16 cellular contexts compared by ENCODE assay signal in the genomic region with DNA sequence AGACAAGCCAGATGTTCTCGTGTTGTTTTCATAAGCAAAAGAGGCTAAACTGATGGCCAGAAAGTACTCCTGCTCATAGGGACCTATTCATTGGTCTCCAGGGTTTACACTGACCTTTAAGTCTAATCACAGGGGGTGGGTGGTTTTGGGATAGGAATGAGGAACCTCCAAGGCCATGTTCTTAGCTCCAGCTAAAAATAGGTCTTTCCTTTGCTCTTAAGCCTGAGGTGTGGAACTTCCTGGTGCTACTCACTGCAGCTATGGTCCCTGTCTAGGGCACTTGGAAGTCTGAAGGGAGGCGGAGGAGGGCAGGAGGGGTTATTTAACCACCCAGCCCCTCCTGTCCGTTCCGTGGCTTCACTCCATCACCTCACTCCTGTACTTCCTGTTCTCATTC. TPM values are rescaled to one million over a fixed set of nuclear protein-coding genes. Genes with fewer than 3 reads are reported as not detected.
A peak's percentile ranks its signal among the peaks of the same experiment; 100 is the strongest.
DNase-seq lines count a peak whose midpoint lies in the region; ATAC-seq, FAIRE-seq and TF ChIP-seq lines count a peak whose summit lies in the region.
"Had no signal": no experiment of that assay in that cellular context is flagged by ENCODE, and none has a peak within 500 bp of the region (broad histone marks: within the 10 kb centered on the region; RNA-seq: fewer than 3 reads in every experiment).

No MANE protein-coding gene starts in this region.

- DNase-seq in AG04450 (ENCODE audit: low read depth, low spot score) (no peak), NB4 (ENCODE audit: low read depth) (peak; percentile 47), endothelial cell of umbilical vein (ENCODE audit: low read depth, low spot score) (no peak), SHP77 treated with DMSO at 0.1 percent for 48 hours (lab: John Stamatoyannopoulos, UW) (no peak), nucleus accumbens (lab: John Stamatoyannopoulos, UW) (no peak)
- DNase-seq in effector memory CD8-positive, alpha-beta T cell: no peak
- DNase-seq: activated CD4-positive, alpha-beta T cell treated with anti-CD3 and anti-CD28 coated beads, Interleukin-2, amount 50 U/mL, for 48 hours; effector CD4-positive, alpha-beta T cell; GF-D8; NCI-H226; stimulated activated naive CD4-positive, alpha-beta T cell treated with Interleukin-2 at 50 U/mL for 16 hours had no signal

- no TSS peak for BruUV-seq in endothelial cell of umbilical vein (replicated peaks; lab: Mats Ljungman, UMichigan)

- H4K20me1 ChIP-seq in endothelial cell of umbilical vein (replicated peaks; ENCODE audit: control insufficient read depth, extremely low read depth, insufficient read depth, low read length): no peaks in the 10 kb centered on the region

- intact Hi-C loops in endothelial cell of umbilical vein (cut with micrococcal nuclease): no loop called here

- no peak for ATAC-seq in HG03159 (IDR thresholded peaks at IDR 0.05; ENCODE audit: unreplicated experiment)
- no peak for ATAC-seq in effector memory CD8-positive, alpha-beta T cell (replicated peaks)

- H3K9me1 ChIP-seq in endothelial cell of umbilical vein (replicated peaks; ENCODE audit: control insufficient read depth, extremely low read depth, insufficient read depth, low read length): no peaks in the 10 kb centered on the region

- H3K9ac ChIP-seq in endothelial cell of umbilical vein (replicated peaks; ENCODE audit: extremely low read depth, insufficient read depth, low read length): no peak overlapping the region
- H3K9ac ChIP-seq in mucosa of rectum (ENCODE audit: low read depth in 1 of 2, low read length in 2 of 2): peak overlapping the region in 1 of 2 donors; percentile 25
- H3K9ac ChIP-seq: KMS-11 had no signal

- H3K36me3 ChIP-seq in endothelial cell of umbilical vein (ENCODE audit: control insufficient read depth in 2 of 2, extremely low read depth in 1 of 2, insufficient read depth in 2 of 2, low read length in 2 of 2) (peaks cover 0 to 7% of the 10 kb centered on the region in 2 experiments), mucosa of rectum (ENCODE audit: control insufficient read depth in 2 of 2, insufficient read depth in 2 of 2, low read length in 2 of 2) (peaks cover 31 to 38% of the 10 kb centered on the region in 2 donors)

- H3K27me3 ChIP-seq in AG04450 (ENCODE audit: control insufficient read depth, insufficient read depth, low read length): no peaks in the 10 kb centered on the region
- H3K27me3 ChIP-seq in endothelial cell of umbilical vein (ENCODE audit: control insufficient read depth in 2 of 2, insufficient read depth in 2 of 2, low read length in 2 of 2): no peaks in the 10 kb centered on the region
- H3K27me3 ChIP-seq in mucosa of rectum (ENCODE audit: control insufficient read depth in 2 of 2, insufficient read depth in 2 of 2, low read length in 2 of 2): no peaks in the 10 kb centered on the region

- TF ChIP-seq CTCF in AG04450 (IDR thresholded peaks at IDR 0.05; ENCODE audit: low read depth, low read length) (no peak), NB4 (IDR thresholded peaks at IDR 0.05; ENCODE audit: low read depth, low read length) (no peak), endothelial cell of umbilical vein (IDR thresholded peaks at IDR 0.05; ENCODE audit: extremely low read depth in 1 of 2, insufficient read depth in 1 of 2, low read depth in 1 of 2, low read length in 2 of 2) (no peak)

- TF ChIP-seq POLR2A in NB4 (IDR thresholded peaks at IDR 0.05; ENCODE audit: extremely low read depth, insufficient read length) (no peak), endothelial cell of umbilical vein (IDR thresholded peaks at IDR 0.05; ENCODE audit: low read depth, low read length) (no peak)

- H3K4me3 ChIP-seq in AG04450 (ENCODE audit: low read depth, low read length) (no peak overlapping the region), NB4 (ENCODE audit: low read depth, low read length) (no peak overlapping the region), endothelial cell of umbilical vein (replicated peaks in 1 of 3; ENCODE audit: insufficient read depth in 1 of 3, low read depth in 1 of 3, low read length in 3 of 3) (no peak overlapping the region), mucosa of rectum (ENCODE audit: low read length in 2 of 2) (peak overlapping the region in 1 of 2 donors; percentile 37)

- POLR2A ChIA-PET in AG04450 (lab: Yijun Ruan, JAX) (interaction anchor here (0.6 kb wide), 2 partner anchors 66 to 72 kb away, joined by 3 to 8 read pairs; no protein-coding TSS in a partner anchor), endothelial cell of umbilical vein (lab: Charles Lee) (interaction anchor here (1.4 kb wide), 1 partner anchor 19 kb away, joined by 4 read pairs; a partner anchor contains a TSS)

- no peak overlapping the region for H2AFZ ChIP-seq in endothelial cell of umbilical vein (ENCODE audit: low read depth, low read length)

- no peak for FAIRE-seq in endothelial cell of umbilical vein (lab: Jason Lieb, UNC)

- no peaks in the 10 kb centered on the region for H3K36me3 Mint-ChIP-seq in effector memory CD8-positive, alpha-beta T cell (ENCODE audit: insufficient read depth)
- H3K36me3 Mint-ChIP-seq: activated naive CD4-positive, alpha-beta T cell treated with anti-CD3 and anti-CD28 coated beads, Interleukin-2, amount 50 U/mL, for 24 hours had no signal

- no peak overlapping the region for H3K4me3 Mint-ChIP-seq in effector memory CD8-positive, alpha-beta T cell
- H3K4me3 Mint-ChIP-seq: activated naive CD4-positive, alpha-beta T cell treated with anti-CD3 and anti-CD28 coated beads, Interleukin-2, amount 50 U/mL, for 24 hours; neural crest cell had no signal

- H3K27ac ChIP-seq in AG04450 (ENCODE audit: low read depth, low read length): peak overlapping the region; percentile 52
- H3K27ac ChIP-seq in endothelial cell of umbilical vein (ENCODE audit: insufficient read depth, low read depth, low read length): peak overlapping the region; percentile 38
- peak overlapping the region; percentile 62 to 70 for H3K27ac ChIP-seq in mucosa of rectum (ENCODE audit: low read depth in 2 of 2, low read length in 2 of 2)
- H3K27ac ChIP-seq: KMS-11 had no signal

- no peak overlapping the region for H3K4me2 ChIP-seq in endothelial cell of umbilical vein (ENCODE audit: insufficient read depth, low read length)
- H3K4me2 ChIP-seq: KMS-11 had no signal

- dilution Hi-C loops in endothelial cell of umbilical vein (cut with MboI; ENCODE audit: extremely low pct_ligation_motif_present, low sequenced_read_pairs): no loop called here

- peaks cover 25 to 38% of the 10 kb centered on the region in 2 donors for H3K27me3 Mint-ChIP-seq in effector memory CD8-positive, alpha-beta T cell
- H3K27me3 Mint-ChIP-seq: activated naive CD4-positive, alpha-beta T cell treated with anti-CD3 and anti-CD28 coated beads, Interleukin-2, amount 50 U/mL, for 24 hours had no signal

- peaks cover 12% of the 10 kb centered on the region for H3K79me2 ChIP-seq in endothelial cell of umbilical vein (ENCODE audit: control insufficient read depth, insufficient read depth, low read length)

- H3K9me3 ChIP-seq in AG04450 (ENCODE audit: control insufficient read depth, insufficient read depth, low read length) (no peaks in the 10 kb centered on the region), endothelial cell of umbilical vein (replicated peaks; ENCODE audit: control insufficient read depth, insufficient read depth, low read length) (no peaks in the 10 kb centered on the region), mucosa of rectum (ENCODE audit: control insufficient read depth in 2 of 2, low read length in 2 of 2) (no peaks in the 10 kb centered on the region)

- peak overlapping the region in 1 of 2 donors; percentile 71 for H3K27ac Mint-ChIP-seq in effector memory CD8-positive, alpha-beta T cell

- H3K9me3 Mint-ChIP-seq in effector memory CD8-positive, alpha-beta T cell: no peaks in the 10 kb centered on the region
- H3K9me3 Mint-ChIP-seq: activated naive CD4-positive, alpha-beta T cell treated with anti-CD3 and anti-CD28 coated beads, Interleukin-2, amount 50 U/mL, for 24 hours; neural crest cell had no signal

- CTCF ChIA-PET in AG04450 (lab: Charles Lee): interaction anchor here (1.3 kb wide), 1 partner anchor 121 kb away, joined by 4 read pairs; no protein-coding TSS in a partner anchor
- CTCF ChIA-PET in endothelial cell of umbilical vein (lab: Charles Lee): interaction anchor here (0.7 to 2.2 kb wide), 4 partner anchors 9 to 73 kb away, joined by 4 to 10 read pairs (median 6); no protein-coding TSS in a partner anchor

- H3K4me1 ChIP-seq in endothelial cell of umbilical vein (ENCODE audit: control insufficient read depth, extremely low read depth, insufficient read depth, low read length) (peaks cover 28% of the 10 kb centered on the region), mucosa of rectum (ENCODE audit: control insufficient read depth in 2 of 2, insufficient read depth in 2 of 2, low read length in 2 of 2) (peaks cover 8 to 17% of the 10 kb centered on the region in 2 donors)

- peaks cover 4 to 6% of the 10 kb centered on the region in 2 donors for H3K4me1 Mint-ChIP-seq in effector memory CD8-positive, alpha-beta T cell (ENCODE audit: low read depth in 2 of 2)
- H3K4me1 Mint-ChIP-seq: neural crest cell had no signal

TF ChIP-seq in endothelial cell of umbilical vein, 7 proteins besides CTCF, POLR2A, EP300 and RAD21 (continues in another document):
- TF ChIP-seq POLR2AphosphoS5 (IDR thresholded peaks at IDR 0.05; ENCODE audit: insufficient read depth, low read depth, low read length) (no peak), FOS (IDR thresholded peaks at IDR 0.05; ENCODE audit: borderline replicate concordance, insufficient read depth, low read length) (no peak)

RNA-seq across cellular contexts. Expression of a gene that starts 18.6 kb away (rescaled TPM):
- polyA plus RNA-seq in AG04450 (2011; rRNA removed) (117 and 118 TPM in 2 replicates), endothelial cell of umbilical vein (82.9 and 86.4 TPM in 2 replicates)
- 232 and 290 TPM in 2 replicates for polyA minus RNA-seq in AG04450 (2011; rRNA and poly(A)+ RNA removed)
- 17.6 and 22.7 TPM in 2 replicates for total RNA-seq in endothelial cell of umbilical vein
- 51.2 and 52.4 TPM in 2 replicates for polyA plus RNA-seq in endothelial cell of umbilical vein (2011; cell fraction: cytosol; rRNA removed)
- 49.8 and 59.1 TPM in 2 replicates for polyA plus RNA-seq in endothelial cell of umbilical vein (2011; cell fraction: nucleus; rRNA removed)
- 59.9 and 61.4 TPM in 2 replicates for polyA plus RNA-seq in endothelial cell of umbilical vein (2012)
- polyA minus RNA-seq in endothelial cell of umbilical vein: 231 and 240 TPM in 2 replicates
- polyA minus RNA-seq in endothelial cell of umbilical vein (2011; cell fraction: cytosol; rRNA and poly(A)+ RNA removed): 189 TPM
- 53.6 and 78.0 TPM in 2 replicates for polyA minus RNA-seq in endothelial cell of umbilical vein (2011; cell fraction: nucleus; rRNA and poly(A)+ RNA removed)
- total RNA-seq: neural crest cell had no signal

RNA-seq across cellular contexts. Expression of a gene that starts 42.0 kb away (rescaled TPM):
- not detected in 2 replicates for polyA plus RNA-seq in AG04450 (2011; rRNA removed)
- not detected in 2 replicates for polyA minus RNA-seq in AG04450 (2011; rRNA and poly(A)+ RNA removed)
- not detected in 2 replicates for total RNA-seq in endothelial cell of umbilical vein
- not detected in 2 replicates for polyA plus RNA-seq in endothelial cell of umbilical vein
- not detected in 2 replicates for polyA plus RNA-seq in endothelial cell of umbilical vein (2011; cell fraction: cytosol; rRNA removed)
- 0.41 TPM in 1 of 2 replicates, not detected in the other for polyA plus RNA-seq in endothelial cell of umbilical vein (2011; cell fraction: nucleus; rRNA removed)
- 0.56 and 0.74 TPM in 2 replicates for polyA plus RNA-seq in endothelial cell of umbilical vein (2012)
- polyA minus RNA-seq in endothelial cell of umbilical vein: not detected in 2 replicates
- polyA minus RNA-seq in endothelial cell of umbilical vein (2011; cell fraction: cytosol; rRNA and poly(A)+ RNA removed): not detected
- polyA minus RNA-seq in endothelial cell of umbilical vein (2011; cell fraction: nucleus; rRNA and poly(A)+ RNA removed): not detected in 2 replicates
- total RNA-seq: neural crest cell had no signal
